21 cellular contexts compared by ENCODE assay signal in genomic region chr13:40765602-40766001, GRCh38. TPM values are rescaled to one million over a fixed set of nuclear protein-coding genes. Genes with fewer than 3 reads are reported as not detected.
DNase-seq lines count a peak whose midpoint lies in the region; ATAC-seq, FAIRE-seq and TF ChIP-seq lines count a peak whose summit lies in the region.
"Had no signal": no experiment of that assay in that cellular context is flagged by ENCODE, and none has a peak within 500 bp of the region (broad histone marks: within the 10 kb centered on the region; RNA-seq: fewer than 3 reads in every experiment).

No MANE protein-coding gene starts in this region.

- H3K9ac ChIP-seq in SU-DHL-6 (ENCODE audit: low read length): no peak overlapping the region
- H3K9ac ChIP-seq in K562 (ENCODE audit: insufficient read depth in 1 of 2, low read depth in 2 of 2, low read length in 2 of 2): no peak overlapping the region

- H3K27ac Mint-ChIP-seq in activated CD4-positive, alpha-beta memory T cell treated with anti-CD3 and anti-CD28 coated beads for 36 hours: peak overlapping the region; percentile 8
- no peak overlapping the region for H3K27ac Mint-ChIP-seq in activated CD4-positive, alpha-beta memory T cell treated with anti-CD3 and anti-CD28 coated beads, Interleukin-2, amount 10 ng/mL, durations not matched to agents 7 days and 5 days
- peak overlapping the region in 1 of 3 donors; percentile 52 for H3K27ac Mint-ChIP-seq in CD4-positive, CD25-positive, alpha-beta regulatory T cell
- H3K27ac Mint-ChIP-seq: HFFc6 had no signal

- H4K20me1 ChIP-seq in SU-DHL-6 (ENCODE audit: low read depth, low read length) (no peaks in the 10 kb centered on the region), K562 (replicated peaks; ENCODE audit: control insufficient read depth, insufficient read depth, low read length) (no peaks in the 10 kb centered on the region; the same call in 1 of the 2 replicates)

- DNase-seq in activated CD4-positive, alpha-beta memory T cell treated with anti-CD3 and anti-CD28 coated beads for 36 hours: no peak
- DNase-seq in activated CD4-positive, alpha-beta memory T cell treated with anti-CD3 and anti-CD28 coated beads, Interleukin-2, amount 10 ng/mL, durations not matched to agents 7 days and 5 days: no peak
- DNase-seq in CD4-positive, CD25-positive, alpha-beta regulatory T cell: no peak
- DNase-seq in K562 (ENCODE audit: extremely low read depth in 1 of 4, low spot score in 3 of 4): no peak
- no peak for DNase-seq in central memory CD4-positive, alpha-beta T cell
- no peak for DNase-seq in NK-92 treated with Interleukin-12 subunit alpha and Interleukin-12 subunit beta, amount 100 ng/mL, for 24 hours (lab: John Stamatoyannopoulos, UW)
- DNase-seq: AML-193; C1 segment of cervical spinal cord; Calu3; CD8-positive, alpha-beta memory T cell; DMS153; H7; HFFc6; NCI-H1092; NCI-H1436; NCI-H187 treated with DMSO at 0.1 percent for 48 hours; NCI-H2107; SIG-M5 had no signal

- H3K9me1 ChIP-seq in K562 (ENCODE audit: control insufficient read depth, insufficient read depth, low read length): no peaks in the 10 kb centered on the region

- intact Hi-C loops in activated CD4-positive, alpha-beta memory T cell treated with anti-CD3 and anti-CD28 coated beads for 36 hours (cut with micrococcal nuclease): loop anchor here (10.0 kb wide), 1 partner anchor 251 kb away; no protein-coding TSS in a partner anchor
- intact Hi-C loops in K562 (cut with micrococcal nuclease): no loop called here

- BruUV-seq in K562 (replicated peaks; lab: Mats Ljungman, UMichigan): no TSS peak

- 93% methylated on average over 1 of the region's 1 CpG for WGBS in K562 (ENCODE audit: insufficient coverage, low coverage, missing lambda C conversion rate)

- no peak for TF ChIP-seq RAD21 in K562 (CRISPR knock-in tag; conservative IDR thresholded peaks at IDR 0.05 in 1 of 2, IDR thresholded peaks at IDR 0.05 in 1 of 2)

- CTCF ChIA-PET in activated CD4-positive, alpha-beta memory T cell treated with anti-CD3 and anti-CD28 coated beads for 36 hours (lab: Charles Lee): interaction anchor here (0.6 to 4.3 kb wide), 4 partner anchors 12 to 308 kb away, joined by 3 to 16 read pairs (median 4); no protein-coding TSS in a partner anchor
- CTCF ChIA-PET in activated CD4-positive, alpha-beta memory T cell treated with anti-CD3 and anti-CD28 coated beads, Interleukin-2, amount 10 ng/mL, durations not matched to agents 7 days and 5 days (lab: Charles Lee): interaction anchor here (1.2 kb wide), 1 partner anchor 11 kb away, joined by 5 read pairs; no protein-coding TSS in a partner anchor
- CTCF ChIA-PET in K562 (lab: Yijun Ruan, JAX; ENCODE audit: low intra/inter-chr PET ratio): no interaction called here

- TF ChIP-seq EP300 in K562 (IDR thresholded peaks at IDR 0.05; ENCODE audit: low read length): no peak

- H3K27ac ChIP-seq in CD4-positive, CD25-positive, alpha-beta regulatory T cell (ENCODE audit: insufficient read depth, low read length, poor library complexity, severe bottlenecking): peak overlapping the region; percentile 63
- H3K27ac ChIP-seq in SU-DHL-6 (ENCODE audit: low read depth, low read length) (peak overlapping the region; percentile 91), K562 (ENCODE audit: extremely low read depth, low read depth, low read length) (no peak overlapping the region)

- H3F3A ChIP-seq in SU-DHL-6 (ENCODE audit: insufficient read depth): peaks cover 52% of the 10 kb centered on the region

- H3K36me3 Mint-ChIP-seq in activated CD4-positive, alpha-beta memory T cell treated with anti-CD3 and anti-CD28 coated beads for 36 hours: peaks cover 4% of the 10 kb centered on the region
- H3K36me3 Mint-ChIP-seq in activated CD4-positive, alpha-beta memory T cell treated with anti-CD3 and anti-CD28 coated beads, Interleukin-2, amount 10 ng/mL, durations not matched to agents 7 days and 5 days (ENCODE audit: low read depth): peaks cover 36% of the 10 kb centered on the region
- peaks cover 22% of the 10 kb centered on the region for H3K36me3 Mint-ChIP-seq in CD4-positive, CD25-positive, alpha-beta regulatory T cell

- FAIRE-seq in K562 (lab: Jason Lieb, UNC): no peak
- FAIRE-seq: GM12892 had no signal

- H3K27me3 Mint-ChIP-seq in activated CD4-positive, alpha-beta memory T cell treated with anti-CD3 and anti-CD28 coated beads for 36 hours: no peaks in the 10 kb centered on the region
- no peaks in the 10 kb centered on the region for H3K27me3 Mint-ChIP-seq in activated CD4-positive, alpha-beta memory T cell treated with anti-CD3 and anti-CD28 coated beads, Interleukin-2, amount 10 ng/mL, durations not matched to agents 7 days and 5 days
- no peaks in the 10 kb centered on the region for H3K27me3 Mint-ChIP-seq in CD4-positive, CD25-positive, alpha-beta regulatory T cell
- H3K27me3 Mint-ChIP-seq: CD8-positive, alpha-beta memory T cell had no signal

- no peaks in the 10 kb centered on the region for H3K9me3 Mint-ChIP-seq in activated CD4-positive, alpha-beta memory T cell treated with anti-CD3 and anti-CD28 coated beads for 36 hours
- H3K9me3 Mint-ChIP-seq in activated CD4-positive, alpha-beta memory T cell treated with anti-CD3 and anti-CD28 coated beads, Interleukin-2, amount 10 ng/mL, durations not matched to agents 7 days and 5 days: no peaks in the 10 kb centered on the region
- no peaks in the 10 kb centered on the region for H3K9me3 Mint-ChIP-seq in CD4-positive, CD25-positive, alpha-beta regulatory T cell
- H3K9me3 Mint-ChIP-seq: CD8-positive, alpha-beta memory T cell; HFFc6 had no signal

- H3K4me3 ChIP-seq in CD4-positive, CD25-positive, alpha-beta regulatory T cell (ENCODE audit: low read depth, low read length): peak overlapping the region; percentile 21
- no peak overlapping the region for H3K4me3 ChIP-seq in SU-DHL-6 (ENCODE audit: insufficient read depth, low read length, poor library complexity, severe bottlenecking)
- no peak overlapping the region for H3K4me3 ChIP-seq in K562

- H3K9me3 ChIP-seq in CD4-positive, CD25-positive, alpha-beta regulatory T cell (ENCODE audit: control insufficient read depth in 2 of 2, low read length in 2 of 2): no peaks in the 10 kb centered on the region
- H3K9me3 ChIP-seq in SU-DHL-6 (ENCODE audit: insufficient read depth, low read length): no peaks in the 10 kb centered on the region
- H3K9me3 ChIP-seq in K562 (replicated peaks; ENCODE audit: control insufficient read depth, insufficient read depth, low read depth, low read length): no peaks in the 10 kb centered on the region

- no peak overlapping the region for H2AFZ ChIP-seq in SU-DHL-6 (ENCODE audit: low read depth, low read length, severe bottlenecking)
- H2AFZ ChIP-seq in K562 (ENCODE audit: low read depth, low read length): no peak overlapping the region

- no peaks in the 10 kb centered on the region for H3K27me3 ChIP-seq in CD4-positive, CD25-positive, alpha-beta regulatory T cell (ENCODE audit: control insufficient read depth, insufficient read depth, low read length)
- H3K27me3 ChIP-seq in SU-DHL-6 (ENCODE audit: low read length) (no peaks in the 10 kb centered on the region), K562 (ENCODE audit: control insufficient read depth in 2 of 2, insufficient read depth in 2 of 2, low read length in 2 of 2) (no peaks in the 10 kb centered on the region)

- H3K79me2 ChIP-seq in SU-DHL-6 (ENCODE audit: insufficient read depth, low read length): peaks cover 44% of the 10 kb centered on the region
- H3K79me2 ChIP-seq in K562 (ENCODE audit: control insufficient read depth, insufficient read depth, low read length): peaks cover 20% of the 10 kb centered on the region

- peaks cover 24% of the 10 kb centered on the region for H3K4me1 ChIP-seq in CD4-positive, CD25-positive, alpha-beta regulatory T cell (ENCODE audit: control insufficient read depth, insufficient read depth, low read length, poor library complexity, severe bottlenecking)
- H3K4me1 ChIP-seq in K562 (replicated peaks in 1 of 2; ENCODE audit: control insufficient read depth in 2 of 2, insufficient read depth in 2 of 2, low read length in 2 of 2): peaks cover 0 to 3% of the 10 kb centered on the region in 2 experiments; a peak in 1 of 5 replicates

- no peak for TF ChIP-seq CTCF in SU-DHL-6 (IDR thresholded peaks at IDR 0.05; ENCODE audit: insufficient read depth, low read length, poor library complexity, severe bottlenecking)
- TF ChIP-seq CTCF in K562 (IDR thresholded peaks at IDR 0.05 in 2 of 3, conservative IDR thresholded peaks at IDR 0.05 in 1 of 3; ENCODE audit: insufficient read depth in 2 of 3, low read depth in 1 of 3, low read length in 3 of 3): no peak

- no peaks in the 10 kb centered on the region for H3K9me2 ChIP-seq in SU-DHL-6 (replicated peaks; ENCODE audit: insufficient read depth, low read length)

- no peak overlapping the region for H3K4me3 Mint-ChIP-seq in activated CD4-positive, alpha-beta memory T cell treated with anti-CD3 and anti-CD28 coated beads for 36 hours
- H3K4me3 Mint-ChIP-seq in activated CD4-positive, alpha-beta memory T cell treated with anti-CD3 and anti-CD28 coated beads, Interleukin-2, amount 10 ng/mL, durations not matched to agents 7 days and 5 days: no peak overlapping the region
- H3K4me3 Mint-ChIP-seq in CD4-positive, CD25-positive, alpha-beta regulatory T cell: no peak overlapping the region
- H3K4me3 Mint-ChIP-seq: CD8-positive, alpha-beta memory T cell; HFFc6 had no signal

- no peak for ATAC-seq in CD4-positive, CD25-positive, alpha-beta regulatory T cell (ENCODE audit: low read depth in 2 of 2)
- no peak for ATAC-seq in K562
- ATAC-seq: Panc1 had no signal

- H3K4me2 ChIP-seq in SU-DHL-6 (ENCODE audit: low read depth, low read length, poor library complexity, severe bottlenecking): peak overlapping the region; percentile 20
- no peak overlapping the region for H3K4me2 ChIP-seq in K562 (ENCODE audit: insufficient read depth, low read length)

- peaks cover 25% of the 10 kb centered on the region for H3K36me3 ChIP-seq in CD4-positive, CD25-positive, alpha-beta regulatory T cell (ENCODE audit: control insufficient read depth, insufficient read depth, low read length)
- peaks cover 5% of the 10 kb centered on the region; the same call in 1 of the 2 replicates for H3K36me3 ChIP-seq in SU-DHL-6 (ENCODE audit: low read length)
- peaks cover 32% of the 10 kb centered on the region; the same call in 1 of the 3 replicates for H3K36me3 ChIP-seq in K562 (ENCODE audit: control insufficient read depth, insufficient read depth, low read length)

- POLR2A ChIA-PET in activated CD4-positive, alpha-beta memory T cell treated with anti-CD3 and anti-CD28 coated beads for 36 hours (lab: Charles Lee): interaction anchor here (1.1 kb wide), 1 partner anchor 42 kb away, joined by 3 read pairs; no protein-coding TSS in a partner anchor
- POLR2A ChIA-PET in activated CD4-positive, alpha-beta memory T cell treated with anti-CD3 and anti-CD28 coated beads, Interleukin-2, amount 10 ng/mL, durations not matched to agents 7 days and 5 days (lab: Charles Lee): interaction anchor here (1.0 to 1.9 kb wide), 2 partner anchors 11 to 24 kb away, joined by 3 to 4 read pairs; partner anchors contain the start of gene SLC25A15
- POLR2A ChIA-PET in K562 (lab: Yijun Ruan, JAX): no interaction called here

- in situ Hi-C loops in K562 (cut with MboI): no loop called here

- TF ChIP-seq POLR2A in K562 (conservative IDR thresholded peaks at IDR 0.05): no peak

- H3K4me1 Mint-ChIP-seq in activated CD4-positive, alpha-beta memory T cell treated with anti-CD3 and anti-CD28 coated beads for 36 hours (ENCODE audit: low read depth): peaks cover 54% of the 10 kb centered on the region
- H3K4me1 Mint-ChIP-seq in activated CD4-positive, alpha-beta memory T cell treated with anti-CD3 and anti-CD28 coated beads, Interleukin-2, amount 10 ng/mL, durations not matched to agents 7 days and 5 days: peaks cover 46% of the 10 kb centered on the region
- H3K4me1 Mint-ChIP-seq in CD4-positive, CD25-positive, alpha-beta regulatory T cell: peaks cover 30 to 70% (median 37%) of the 10 kb centered on the region in 4 donors

RNA-seq across cellular contexts. Expression of gene MRPS31, which starts 5.4 kb away (rescaled TPM):
- total RNA-seq in activated CD4-positive, alpha-beta memory T cell treated with anti-CD3 and anti-CD28 coated beads for 36 hours: 10 to 100 TPM; 35.6 to 40.4 TPM
- 10 to 100 TPM; 31.5 to 34.0 TPM for total RNA-seq in activated CD4-positive, alpha-beta memory T cell treated with anti-CD3 and anti-CD28 coated beads, Interleukin-2, amount 10 ng/mL, durations not matched to agents 7 days and 5 days
- total RNA-seq in CD4-positive, CD25-positive, alpha-beta regulatory T cell: 21.5 TPM
- polyA plus RNA-seq in CD4-positive, CD25-positive, alpha-beta regulatory T cell: 10 to 100 TPM; 50.3 to 71.0 (median 60.2) TPM
- total RNA-seq in K562 (2011; cell fraction: chromatin; rRNA removed; ENCODE audit: low replicate concordance): 9.8 and 32.6 TPM in 2 replicates
- total RNA-seq in K562 (2011; cell fraction: nucleolus; rRNA removed): 6.0 and 6.3 TPM in 2 replicates
- 10.9 and 12.4 TPM in 2 replicates for total RNA-seq in K562 (2011; cell fraction: nucleoplasm; rRNA removed)
- 20.2 and 20.3 TPM in 2 replicates for total RNA-seq in K562 (2014; rRNA removed)
- 37.7 and 39.8 TPM in 2 replicates for total RNA-seq in K562 (2014; rRNA removed; fragmentation: Illumina TruSeq; extraction: Trizol)
- 26.7 and 30.9 TPM in 2 replicates for total RNA-seq in K562 (2015; rRNA removed; fragmentation: Illumina TruSeq; extraction: Trizol)
- total RNA-seq in K562 (2021): 23.7 and 24.9 TPM in 2 replicates
- 22.7 and 32.1 TPM in 2 replicates for polyA plus RNA-seq in K562 (2011; rRNA removed)
- polyA plus RNA-seq in K562 (2011; cell fraction: cytosol; rRNA removed): 7.2 and 10.4 TPM in 2 replicates
- 8.4 and 10.9 TPM in 2 replicates for polyA plus RNA-seq in K562 (2011; cell fraction: nucleus; rRNA removed)
- polyA plus RNA-seq in K562 (2012): 18.5 and 20.7 TPM in 2 replicates
- polyA plus RNA-seq in K562 (2014; fragmentation: Illumina TruSeq; extraction: Trizol): 29.3 and 39.3 TPM in 2 replicates
- 10 to 100 TPM; 50.8 to 57.8 TPM for polyA plus RNA-seq in K562 (2014; fragmentation: Nextera tagmentation; extraction: Ambion mirVana)
- polyA plus RNA-seq in K562 (2014; rRNA removed): 32.9 and 37.1 TPM in 2 replicates
- polyA minus RNA-seq in K562 (2011; rRNA and poly(A)+ RNA removed): 21.1 and 23.8 TPM in 2 replicates
- 7.0 and 8.1 TPM in 2 replicates for polyA minus RNA-seq in K562 (2011; cell fraction: cytosol; rRNA and poly(A)+ RNA removed)
- polyA minus RNA-seq in K562 (2011; cell fraction: nucleus; rRNA and poly(A)+ RNA removed): 7.4 and 17.3 TPM in 2 replicates

RNA-seq across cellular contexts. Expression of gene SLC25A15, which starts 23.8 kb away (rescaled TPM):
- 10 to 100 TPM; 16.2 to 16.9 TPM for total RNA-seq in activated CD4-positive, alpha-beta memory T cell treated with anti-CD3 and anti-CD28 coated beads for 36 hours
- 1 to 10 TPM; 8.2 to 9.8 TPM for total RNA-seq in activated CD4-positive, alpha-beta memory T cell treated with anti-CD3 and anti-CD28 coated beads, Interleukin-2, amount 10 ng/mL, durations not matched to agents 7 days and 5 days
- 4.8 TPM for total RNA-seq in CD4-positive, CD25-positive, alpha-beta regulatory T cell
- polyA plus RNA-seq in CD4-positive, CD25-positive, alpha-beta regulatory T cell: 10 to 100 TPM in 1 of 4 donors, 1 to 10 TPM in 3; 3.9 to 13.3 (median 7.2) TPM
- total RNA-seq in K562 (2011; cell fraction: chromatin; rRNA removed; ENCODE audit: low replicate concordance): 8.2 and 9.6 TPM in 2 replicates
- total RNA-seq in K562 (2011; cell fraction: nucleolus; rRNA removed): 7.4 and 8.2 TPM in 2 replicates
- total RNA-seq in K562 (2011; cell fraction: nucleoplasm; rRNA removed): 8.7 and 9.5 TPM in 2 replicates
- 30.5 TPM in 2 replicates for total RNA-seq in K562 (2014; rRNA removed)
- 23.1 and 23.8 TPM in 2 replicates for total RNA-seq in K562 (2014; rRNA removed; fragmentation: Illumina TruSeq; extraction: Trizol)
- 20.3 and 20.7 TPM in 2 replicates for total RNA-seq in K562 (2015; rRNA removed; fragmentation: Illumina TruSeq; extraction: Trizol)
- 23.5 and 23.9 TPM in 2 replicates for total RNA-seq in K562 (2021)
- polyA plus RNA-seq in K562 (2011; rRNA removed): 15.5 and 24.2 TPM in 2 replicates
- polyA plus RNA-seq in K562 (2011; cell fraction: cytosol; rRNA removed): 16.3 and 17.3 TPM in 2 replicates
- polyA plus RNA-seq in K562 (2011; cell fraction: nucleus; rRNA removed): 7.8 and 9.3 TPM in 2 replicates
- 8.7 and 14.1 TPM in 2 replicates for polyA plus RNA-seq in K562 (2012)
- 16.2 and 19.0 TPM in 2 replicates for polyA plus RNA-seq in K562 (2014; fragmentation: Illumina TruSeq; extraction: Trizol)
- polyA plus RNA-seq in K562 (2014; fragmentation: Nextera tagmentation; extraction: Ambion mirVana): 1 to 10 TPM; 3.5 to 6.6 TPM
- 14.9 and 18.9 TPM in 2 replicates for polyA plus RNA-seq in K562 (2014; rRNA removed)
- polyA minus RNA-seq in K562 (2011; rRNA and poly(A)+ RNA removed): 34.0 and 38.3 TPM in 2 replicates
- polyA minus RNA-seq in K562 (2011; cell fraction: cytosol; rRNA and poly(A)+ RNA removed): 20.4 and 25.9 TPM in 2 replicates
- polyA minus RNA-seq in K562 (2011; cell fraction: nucleus; rRNA and poly(A)+ RNA removed): 5.7 and 8.2 TPM in 2 replicates
